ENCODE assay signal across 16 cellular contexts in genomic region chr4:48962636-48963035, GRCh38. TPM values are rescaled to one million over a fixed set of nuclear protein-coding genes. Genes with fewer than 3 reads are reported as not detected.
"Had no signal": no experiment of that assay in that cellular context is flagged by ENCODE, and none has a peak within 500 bp of the region (broad histone marks: within the 10 kb centered on the region; RNA-seq: fewer than 3 reads in every experiment).

No MANE protein-coding gene starts in this region.

- H3K27me3 ChIP-seq: adrenal gland, body of pancreas, breast epithelium had no signal

- H3K4me3 ChIP-seq: adrenal gland, body of pancreas, breast epithelium had no signal

- H3K27ac ChIP-seq: adrenal gland, body of pancreas, breast epithelium had no signal

- H3K36me3 ChIP-seq: adrenal gland, breast epithelium had no signal

- H3K4me1 ChIP-seq: adrenal gland, body of pancreas, breast epithelium had no signal

- FAIRE-seq: astrocyte had no signal

- H3K9me3 ChIP-seq: adrenal gland, body of pancreas, breast epithelium had no signal

RNA-seq across cellular contexts. Expression of gene CWH43, which starts 23.4 kb away (rescaled TPM):
- total RNA-seq: activated B cell treated with CpG ODN at 0.5 μM for 24 hours; activated CD4-positive, alpha-beta memory T cell treated with anti-CD3 and anti-CD28 coated beads for 36 hours; activated naive CD4-positive, alpha-beta T cell treated with anti-CD3 and anti-CD28 coated beads for 36 hours; activated naive CD4-positive, alpha-beta T cell treated with anti-CD3 and anti-CD28 coated beads, Interleukin-2, amount 50 U/mL, for 72 hours; activated T-cell treated with anti-CD3 and anti-CD28 coated beads, Interleukin-2, amount 50 U/mL, for 4 hours; activated T-helper 1 cell treated with anti-CD3 and anti-CD28 coated beads, Interleukin-12 subunit alpha, Interleukin-12 subunit beta, Interleukin-2, Interleukin-4 antibody, amounts not matched to agents 30 ng/mL and 10 ng/mL and 1 ng/mL, durations not matched to agents 14 hours and 24 hours and 36 hours; adrenal gland; astrocyte; body of pancreas; cardiac septum; MCF 10A; RPMI7951; SK-MEL-5; T-cell; T-helper 17 cell had no signal
- polyA plus RNA-seq: adrenal gland had no signal
